ENCODE assay signal across 8 cellular contexts in genomic region chr3:188583476-188584161, GRCh38.
A peak's percentile ranks its signal among the peaks of the same experiment; 100 is the strongest.
DNase-seq lines count a peak whose midpoint lies in the region; ATAC-seq and TF ChIP-seq lines count a peak whose summit lies in the region.

No MANE protein-coding gene starts in this region.

- H2AFZ ChIP-seq in SK-N-SH (ENCODE audit: low read depth) = no peak overlapping the region

- H4K20me1 ChIP-seq in SK-N-SH (ENCODE audit: insufficient read depth) = no peaks in the 10 kb centered on the region

- H3K27ac ChIP-seq in SK-N-SH (ENCODE audit: low read depth in 2 of 2, low read length in 1 of 2) = peak overlapping the region; percentile 29 to 77; a peak in 3 of 4 replicates
- H3K27ac ChIP-seq in foreskin keratinocyte = peak overlapping the region; percentile 68

- POLR2A ChIA-PET in SK-N-SH (lab: Yijun Ruan, JAX) = no interaction called here

- WGBS in SK-N-SH (ENCODE audit: low lambda C conversion rate) = 52% methylated on average over 8 of the region's 8 CpGs

- TF ChIP-seq EP300 in SK-N-SH (IDR thresholded peaks at IDR 0.05; ENCODE audit: borderline replicate concordance in 1 of 2, low read depth in 1 of 2, low read length in 1 of 2) = no peak

- H3K4me1 ChIP-seq in SK-N-SH (ENCODE audit: control insufficient read depth in 1 of 2, insufficient read depth in 2 of 2, low read depth in 1 of 2, low read length in 1 of 2) = peaks cover 2 to 23% of the 10 kb centered on the region in 2 experiments; a peak in 3 of 4 replicates
- H3K4me1 ChIP-seq in foreskin keratinocyte = peaks cover 19% of the 10 kb centered on the region

- ATAC-seq in foreskin keratinocyte (no peak), HG02759 (IDR thresholded peaks at IDR 0.05; ENCODE audit: unreplicated experiment) (no peak), HG03039 (IDR thresholded peaks at IDR 0.05; ENCODE audit: unreplicated experiment) (no peak), GM21786 (IDR thresholded peaks at IDR 0.05; ENCODE audit: unreplicated experiment) (no peak)

- H3K27me3 ChIP-seq in SK-N-SH (ENCODE audit: insufficient read depth) (no peaks in the 10 kb centered on the region), foreskin keratinocyte (no peaks in the 10 kb centered on the region)

- TF ChIP-seq RAD21 in SK-N-SH (IDR thresholded peaks at IDR 0.05; ENCODE audit: low read length) = no peak

- peak overlapping the region; percentile 42; the same call in 1 of the 2 replicates for H3K9ac ChIP-seq in SK-N-SH

- DNase-seq in ELR (ENCODE audit: low read depth) = peak; percentile 28
- no peak for DNase-seq in SK-N-SH
- no peak for DNase-seq in foreskin keratinocyte
- DNase-seq in stimulated activated CD4-positive, alpha-beta T cell treated with anti-CD3 and anti-CD28 coated beads, Interleukin-2, amount 100 ng/mL, for 24 hours = peak; percentile 25 to 48
- no peak for DNase-seq in iPS-NIHi7 (ENCODE audit: extremely low spot score)

- no peaks in the 10 kb centered on the region for H3K9me3 ChIP-seq in SK-N-SH

- TF ChIP-seq CTCF in SK-N-SH (IDR thresholded peaks at IDR 0.05) (no peak), foreskin keratinocyte (conservative IDR thresholded peaks at IDR 0.05) (no peak)

- H3K79me2 ChIP-seq in SK-N-SH (ENCODE audit: insufficient read depth) = peaks cover 23% of the 10 kb centered on the region

- peaks cover 8% of the 10 kb centered on the region for H3F3A ChIP-seq in SK-N-SH (replicated peaks; ENCODE audit: insufficient read depth)

- peak overlapping the region; percentile 63 for H3K4me2 ChIP-seq in SK-N-SH

- CTCF ChIA-PET in SK-N-SH (lab: Yijun Ruan, JAX) = interaction anchor here (0.7 kb wide), 1 partner anchor 611 kb away, joined by 3 read pairs; no protein-coding TSS in a partner anchor

- peak overlapping the region in 1 of 2 experiments; percentile 31; a peak in 1 of 4 replicates for H3K4me3 ChIP-seq in SK-N-SH (ENCODE audit: low read depth in 2 of 2, low read length in 1 of 2)

- H3K9me2 ChIP-seq in SK-N-SH = no peaks in the 10 kb centered on the region

- H3K36me3 ChIP-seq in SK-N-SH (replicated peaks in 1 of 2; ENCODE audit: control insufficient read depth in 1 of 2, insufficient read depth in 2 of 2, low read length in 1 of 2) = no peaks in the 10 kb centered on the region

TF ChIP-seq in SK-N-SH, 30 proteins besides CTCF, POLR2A, EP300 and RAD21:
- no peak for TF ChIP-seq USF1 (IDR thresholded peaks at IDR 0.05; ENCODE audit: borderline replicate concordance, low read depth)
- TF ChIP-seq RXRA (IDR thresholded peaks at IDR 0.05; ENCODE audit: borderline replicate concordance, low read depth) = no peak
- TF ChIP-seq REST (IDR thresholded peaks at IDR 0.05; ENCODE audit: low read depth, low read length) = no peak
- TF ChIP-seq TCF12 (IDR thresholded peaks at IDR 0.05) = no peak
- no peak for TF ChIP-seq RFX5 (IDR thresholded peaks at IDR 0.05; ENCODE audit: low read length)
- TF ChIP-seq SIN3A (IDR thresholded peaks at IDR 0.05; ENCODE audit: borderline replicate concordance, low read depth, low read length) = no peak
- no peak for TF ChIP-seq JUND (IDR thresholded peaks at IDR 0.05)
- no peak for TF ChIP-seq NFIC (IDR thresholded peaks at IDR 0.05; ENCODE audit: borderline replicate concordance)
- TF ChIP-seq TAF1 (IDR thresholded peaks at IDR 0.05; ENCODE audit: borderline replicate concordance, low read depth, low read length) = no peak
- TF ChIP-seq IRF3 (IDR thresholded peaks at IDR 0.05; ENCODE audit: low read depth, low read length) = no peak
- TF ChIP-seq MAX (IDR thresholded peaks at IDR 0.05; ENCODE audit: low read depth) = no peak
- no peak for TF ChIP-seq FOXJ3 (CRISPR knock-in tag; IDR thresholded peaks at IDR 0.05)
- TF ChIP-seq TEAD4 (IDR thresholded peaks at IDR 0.05; ENCODE audit: borderline replicate concordance, insufficient read depth) = no peak
- TF ChIP-seq SMC3 (IDR thresholded peaks at IDR 0.05; ENCODE audit: low read depth, low read length) = no peak
- TF ChIP-seq EZH2phosphoT487 (IDR thresholded peaks at IDR 0.05; ENCODE audit: borderline replicate concordance, low read depth) = no peak
- TF ChIP-seq GATA2 (CRISPR knock-in tag; IDR thresholded peaks at IDR 0.05) = no peak
- no peak for TF ChIP-seq NRF1 (IDR thresholded peaks at IDR 0.05; ENCODE audit: low read depth, low read length)
TF ChIP-seq in SK-N-SH: peak in this region for 0.

Comparison
In these comparisons a context has a peak if more than half of its experiments do, and no peak if none do; other contexts are left out.
1. DNase-seq: peak in ELR (single experiment) and stimulated activated CD4-positive, alpha-beta T cell treated with anti-CD3 and anti-CD28 coated beads, Interleukin-2, amount 100 ng/mL, for 24 hours (2 of 2); none in SK-N-SH (single experiment), foreskin keratinocyte (0 of 2) and iPS-NIHi7 (single experiment).